Comparison of ENCODE assay signal across 12 cellular contexts in genomic region chr11:35088226-35088625, GRCh38. TPM values are rescaled to one million over a fixed set of nuclear protein-coding genes. Genes with fewer than 3 reads are reported as not detected.
DNase-seq lines count a peak whose midpoint lies in the region; ATAC-seq and TF ChIP-seq lines count a peak whose summit lies in the region.
"Had no signal": no experiment of that assay in that cellular context is flagged by ENCODE, and none has a peak within 500 bp of the region (broad histone marks: within the 10 kb centered on the region; RNA-seq: fewer than 3 reads in every experiment).

No MANE protein-coding gene starts in this region.

- H3K9me3 ChIP-seq in DND-41 (ENCODE audit: insufficient read depth, low read length, severe bottlenecking), result no peaks in the 10 kb centered on the region
- H3K9me3 ChIP-seq in psoas muscle, result no peaks in the 10 kb centered on the region

- no peaks in the 10 kb centered on the region for H4K20me1 ChIP-seq in DND-41 (ENCODE audit: insufficient read depth, low read length)

- intact Hi-C loops in dendritic cell treated with granulocyte-macrophage colony-stimulating factor and Interleukin-4, amounts not matched to agents 40 ng/mL and 50 ng/mL, for 4 days (cut with micrococcal nuclease), result loop anchor here (10.0 kb wide), 2 partner anchors 127 to 227 kb away; no protein-coding TSS in a partner anchor
- intact Hi-C loops in psoas muscle (cut with DNase I), result no loop called here

- H3K9ac ChIP-seq in DND-41 (ENCODE audit: low read depth, low read length), result no peak overlapping the region

- peak overlapping the region; percentile 67 for H3K27ac Mint-ChIP-seq in dendritic cell treated with granulocyte-macrophage colony-stimulating factor and Interleukin-4, amounts not matched to agents 40 ng/mL and 50 ng/mL, for 4 days

- no peak overlapping the region for H2AFZ ChIP-seq in DND-41 (ENCODE audit: low read depth, low read length)

- H3K27ac ChIP-seq in DND-41 (ENCODE audit: low read length), result peak overlapping the region; percentile 53; the same call in 1 of the 2 replicates
- H3K27ac ChIP-seq in psoas muscle, result peak overlapping the region; percentile 50

- H3K79me2 ChIP-seq in DND-41 (ENCODE audit: insufficient read depth, low read length), result no peaks in the 10 kb centered on the region

- peaks cover 27% of the 10 kb centered on the region for H3K4me1 ChIP-seq in DND-41 (ENCODE audit: insufficient read depth, low read length)
- peaks cover 17% of the 10 kb centered on the region for H3K4me1 ChIP-seq in psoas muscle

- ATAC-seq in DND-41 (ENCODE audit: insufficient read depth, low read depth) (0 out of 3 replicates have a peak, but pooled peaks have one; percentile 10), psoas muscle (peak; percentile 68 to 89 (median 86)), GM18517 (IDR thresholded peaks at IDR 0.05; ENCODE audit: unreplicated experiment) (no peak), GM19351 (IDR thresholded peaks at IDR 0.05; ENCODE audit: unreplicated experiment) (no peak)

- H3K4me3 ChIP-seq in DND-41 (ENCODE audit: low read depth in 1 of 2, low read length in 2 of 2) (no peak overlapping the region), psoas muscle (no peak overlapping the region)

- H3K36me3 Mint-ChIP-seq in dendritic cell treated with granulocyte-macrophage colony-stimulating factor and Interleukin-4, amounts not matched to agents 40 ng/mL and 50 ng/mL, for 4 days (ENCODE audit: low read depth), result no peaks in the 10 kb centered on the region

- H3K9me3 Mint-ChIP-seq in dendritic cell treated with granulocyte-macrophage colony-stimulating factor and Interleukin-4, amounts not matched to agents 40 ng/mL and 50 ng/mL, for 4 days, result no peaks in the 10 kb centered on the region

- H3K4me3 Mint-ChIP-seq in dendritic cell treated with granulocyte-macrophage colony-stimulating factor and Interleukin-4, amounts not matched to agents 40 ng/mL and 50 ng/mL, for 4 days, result no peak overlapping the region

- no peak overlapping the region for H3K4me2 ChIP-seq in DND-41 (ENCODE audit: insufficient read depth, low read length)

- peaks cover 68% of the 10 kb centered on the region for H3K4me1 Mint-ChIP-seq in dendritic cell treated with granulocyte-macrophage colony-stimulating factor and Interleukin-4, amounts not matched to agents 40 ng/mL and 50 ng/mL, for 4 days (ENCODE audit: low read depth)

- DNase-seq in DND-41, result no peak
- DNase-seq in LHCN-M2 (ENCODE audit: low read depth), result peak; percentile 35
- DNase-seq in psoas muscle, result no peak
- DNase-seq in AG08395 (ENCODE audit: low spot score), result no peak
- DNase-seq in MV-4-11 (lab: John Stamatoyannopoulos, UW), result no peak
- DNase-seq: effector memory CD4-positive, alpha-beta T cell; hippocampal formation; NCI-H1694 treated with DMSO at 0.1 percent for 48 hours; T-helper 1 cell had no signal

- H3K36me3 ChIP-seq in DND-41 (ENCODE audit: insufficient read depth, low read length) (no peaks in the 10 kb centered on the region), psoas muscle (ENCODE audit: insufficient read depth in 1 of 2, low read depth in 1 of 2) (no peaks in the 10 kb centered on the region)

- no peaks in the 10 kb centered on the region for H3K27me3 Mint-ChIP-seq in dendritic cell treated with granulocyte-macrophage colony-stimulating factor and Interleukin-4, amounts not matched to agents 40 ng/mL and 50 ng/mL, for 4 days

- H3K27me3 ChIP-seq in DND-41 (ENCODE audit: insufficient read depth, low read length, poor library complexity), result no peaks in the 10 kb centered on the region
- H3K27me3 ChIP-seq in psoas muscle (ENCODE audit: insufficient read depth in 3 of 3, low read length in 2 of 3), result no peaks in the 10 kb centered on the region

- 29 to 50% (median 45%) methylated on average over 2 of the region's 2 CpGs for WGBS in psoas muscle, 3 donors

- TF ChIP-seq CTCF in DND-41 (IDR thresholded peaks at IDR 0.05; ENCODE audit: borderline replicate concordance, extremely low read depth, low read length, poor library complexity, severe bottlenecking), result no peak
- TF ChIP-seq CTCF in psoas muscle (IDR thresholded peaks at IDR 0.05), result no peak

RNA-seq across cellular contexts. Expression of gene CD44, which starts 50.7 kb away (rescaled TPM):
- 215 and 235 TPM in 2 replicates for total RNA-seq in LHCN-M2 (2014; rRNA removed)
- polyA plus RNA-seq in LHCN-M2 (2012), result 292 TPM
- total RNA-seq in psoas muscle, result 10 to 100 TPM; 23.2 to 35.4 (median 25.5) TPM
- polyA plus RNA-seq in psoas muscle, result 1 to 10 TPM; 3.4 to 9.9 (median 9.8) TPM

Comparison
In these comparisons a context has a peak if more than half of its experiments do, and no peak if none do; other contexts are left out.
1. ATAC-seq: peak in DND-41 (single experiment) and psoas muscle (4 of 4); none in GM18517 (single experiment) and GM19351 (single experiment).